1 cellular context compared by ENCODE assay signal in genomic region chr19:22783651-22784050, GRCh38.
TF ChIP-seq lines count a peak whose summit lies in the region.

No MANE protein-coding gene starts in this region.

TF ChIP-seq in GM23338, 12 proteins besides CTCF, POLR2A, EP300 and RAD21 (continued from another document):
- no peak for TF ChIP-seq ZNF462 (CRISPR knock-in tag; IDR thresholded peaks at IDR 0.05)
- TF ChIP-seq REST (IDR thresholded peaks at IDR 0.05; ENCODE audit: unreplicated experiment): no peak
- no peak for TF ChIP-seq JUNB (IDR thresholded peaks at IDR 0.05; ENCODE audit: unreplicated experiment)
- TF ChIP-seq ETS1 (IDR thresholded peaks at IDR 0.05): no peak
- TF ChIP-seq STAT1 (IDR thresholded peaks at IDR 0.05; ENCODE audit: unreplicated experiment): no peak
- no peak for TF ChIP-seq CREB1 (CRISPR knock-in tag; IDR thresholded peaks at IDR 0.05; ENCODE audit: low read depth)
- no peak for TF ChIP-seq EZH2 (IDR thresholded peaks at IDR 0.05; ENCODE audit: low read depth, unreplicated experiment)
- no peak for TF ChIP-seq NANOG (IDR thresholded peaks at IDR 0.05; ENCODE audit: borderline replicate concordance)
